Comparison of ENCODE assay signal across 1 cellular context in the genomic region with DNA sequence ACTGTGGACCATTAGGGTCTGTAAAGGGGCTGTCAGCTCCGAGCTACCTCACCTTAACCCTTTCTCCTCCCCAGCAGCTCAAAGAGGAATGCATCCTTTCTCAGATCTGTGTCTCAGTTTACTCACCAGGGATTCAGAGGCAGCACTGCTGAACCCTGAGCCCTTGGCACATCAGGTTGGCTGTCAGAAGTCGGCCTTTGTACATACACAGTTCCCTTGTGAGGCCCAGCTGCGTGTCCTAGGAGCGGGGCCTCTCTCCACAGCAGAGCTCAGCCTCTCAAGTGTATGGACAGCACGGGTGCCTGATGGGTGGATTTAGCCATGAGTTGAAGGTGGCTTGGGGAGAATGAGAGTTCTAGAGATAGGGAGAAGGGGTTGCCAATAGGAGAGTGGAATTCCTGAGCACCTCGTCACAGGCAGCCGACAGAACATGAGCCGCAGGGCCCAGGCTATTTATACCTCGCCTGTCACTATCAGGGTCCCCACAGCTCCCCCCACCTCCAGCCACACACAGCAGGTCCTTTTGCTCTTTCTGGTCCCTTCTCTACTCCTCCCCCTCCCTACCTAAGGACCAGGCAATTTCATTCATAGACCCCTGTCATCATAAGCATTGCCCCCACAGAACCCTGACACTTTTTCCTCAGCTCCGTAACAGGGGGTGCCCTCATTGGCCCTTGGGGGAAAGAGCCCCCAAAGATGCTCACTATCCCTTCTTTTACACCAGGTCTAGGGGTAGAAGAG.
TF ChIP-seq lines count a peak whose summit lies in the region.

No MANE protein-coding gene starts in this region.

TF ChIP-seq in IMR-90, 13 proteins besides CTCF, POLR2A, EP300 and RAD21 (continued from another document):
- TF ChIP-seq BHLHE40 (IDR thresholded peaks at IDR 0.05; ENCODE audit: low read depth, low read length) (peak; percentile 67; the same call in 1 of the 2 replicates), MAFK (IDR thresholded peaks at IDR 0.05; ENCODE audit: low read depth, low read length) (no peak)
